Comparison of ENCODE assay signal across 16 cellular contexts in genomic region chr4:184337907-184338306, GRCh38.
DNase-seq lines count a peak whose midpoint lies in the region; ATAC-seq, FAIRE-seq and TF ChIP-seq lines count a peak whose summit lies in the region.
"Had no signal": no experiment of that assay in that cellular context is flagged by ENCODE, and none has a peak within 500 bp of the region (broad histone marks: within the 10 kb centered on the region; RNA-seq: fewer than 3 reads in every experiment).

No MANE protein-coding gene starts in this region.

- H3K9me3 ChIP-seq in H9 (ENCODE audit: control insufficient read depth, low read depth, low read length) (no peaks in the 10 kb centered on the region), K562 (replicated peaks; ENCODE audit: control insufficient read depth, insufficient read depth, low read depth, low read length) (no peaks in the 10 kb centered on the region)

- H3K9me3 Mint-ChIP-seq in H9, result peaks cover 3 to 11% of the 10 kb centered on the region in 2 experiments; a peak in 3 of 5 replicates
- peaks cover 17% of the 10 kb centered on the region for H3K9me3 Mint-ChIP-seq in activated CD4-positive, alpha-beta memory T cell treated with anti-CD3 and anti-CD28 coated beads for 36 hours

- ATAC-seq in K562 (no peak), HG02884 (IDR thresholded peaks at IDR 0.05; ENCODE audit: unreplicated experiment) (no peak)
- ATAC-seq: HepG2 had no signal

- CTCF ChIA-PET in K562 (lab: Yijun Ruan, JAX; ENCODE audit: low intra/inter-chr PET ratio), result no interaction called here
- CTCF ChIA-PET in activated CD4-positive, alpha-beta memory T cell treated with anti-CD3 and anti-CD28 coated beads for 36 hours (lab: Charles Lee), result interaction anchor here (0.6 kb wide), 1 partner anchor 258 kb away, joined by 3 read pairs; no protein-coding TSS in a partner anchor

- no peak overlapping the region for H2BK20ac ChIP-seq in H9 (ENCODE audit: low read depth, low read length, poor library complexity, severe bottlenecking)

- H3K23me2 ChIP-seq in H9 (ENCODE audit: insufficient read length, low read depth, low read length, poor library complexity, severe bottlenecking), result no peaks in the 10 kb centered on the region

- no peaks in the 10 kb centered on the region for H3K79me1 ChIP-seq in H9 (ENCODE audit: insufficient read depth, low read depth, low read length, poor library complexity, severe bottlenecking)

- H3K79me2 ChIP-seq in H9 (ENCODE audit: insufficient read depth, low read length) (no peaks in the 10 kb centered on the region), K562 (ENCODE audit: control insufficient read depth, insufficient read depth, low read length) (no peaks in the 10 kb centered on the region)

- H2BK12ac ChIP-seq in H9 (ENCODE audit: insufficient read length, low read depth, low read length), result no peak overlapping the region

- TF ChIP-seq RAD21 in K562 (CRISPR knock-in tag; conservative IDR thresholded peaks at IDR 0.05 in 1 of 2, IDR thresholded peaks at IDR 0.05 in 1 of 2), result no peak

- POLR2A ChIA-PET in K562 (lab: Yijun Ruan, JAX), result no interaction called here
- POLR2A ChIA-PET in activated CD4-positive, alpha-beta memory T cell treated with anti-CD3 and anti-CD28 coated beads for 36 hours (lab: Charles Lee), result no interaction called here

- no peak for FAIRE-seq in K562 (lab: Jason Lieb, UNC)
- no peak for FAIRE-seq in frontal cortex (lab: Jason Lieb, UNC)
- FAIRE-seq: HepG2, HTR-8/SVneo had no signal

- H3K4ac ChIP-seq in H9 (ENCODE audit: low read depth, low read length), result no peak overlapping the region

- no peak for TF ChIP-seq CTCF in H9 (conservative IDR thresholded peaks at IDR 0.05)
- no peak for TF ChIP-seq CTCF in K562 (IDR thresholded peaks at IDR 0.05 in 2 of 3, conservative IDR thresholded peaks at IDR 0.05 in 1 of 3; ENCODE audit: insufficient read depth in 2 of 3, low read depth in 1 of 3, low read length in 3 of 3)

- H3K36me3 Mint-ChIP-seq in H9 (ENCODE audit: insufficient read depth in 1 of 3, low read depth in 3 of 3), result peaks cover 0 to 5% (median 0%) of the 10 kb centered on the region in 3 experiments; a peak in 2 of 7 replicates
- H3K36me3 Mint-ChIP-seq in activated CD4-positive, alpha-beta memory T cell treated with anti-CD3 and anti-CD28 coated beads for 36 hours, result peaks cover 13% of the 10 kb centered on the region
- H3K36me3 Mint-ChIP-seq: CD4-positive, CD25-positive, alpha-beta regulatory T cell had no signal

- no peaks in the 10 kb centered on the region for H4K20me1 ChIP-seq in H9 (ENCODE audit: control insufficient read depth, insufficient read depth, insufficient read length)
- no peaks in the 10 kb centered on the region for H4K20me1 ChIP-seq in K562 (replicated peaks; ENCODE audit: control insufficient read depth, insufficient read depth, low read length)
- H4K20me1 ChIP-seq: BLaER1 treated with 17β-estradiol and CSF1 and Interleukin-3, amounts not matched to agents 10 nM and 100 nM had no signal

- H3K56ac ChIP-seq in H9 (ENCODE audit: insufficient read length, low read depth, low read length), result no peak overlapping the region

- H3K4me2 ChIP-seq in H9 (ENCODE audit: insufficient read depth, insufficient read length, low read length), result no peak overlapping the region
- no peak overlapping the region for H3K4me2 ChIP-seq in K562 (ENCODE audit: insufficient read depth, low read length)
- H3K4me2 ChIP-seq: BLaER1 treated with 17β-estradiol and CSF1 and Interleukin-3, amounts not matched to agents 10 nM and 100 nM had no signal

- H3K27me3 ChIP-seq in H9 (ENCODE audit: insufficient read depth, low read length), result no peaks in the 10 kb centered on the region
- no peaks in the 10 kb centered on the region for H3K27me3 ChIP-seq in K562 (ENCODE audit: control insufficient read depth in 2 of 2, insufficient read depth in 2 of 2, low read length in 2 of 2)
- H3K27me3 ChIP-seq: BLaER1 treated with 17β-estradiol and CSF1 and Interleukin-3, amounts not matched to agents 10 nM and 100 nM had no signal

- DNase-seq in H9 (no peak), SK-N-DZ (ENCODE audit: low spot score) (peak; percentile 12), K562 (ENCODE audit: extremely low read depth in 1 of 4, low spot score in 3 of 4) (no peak), frontal cortex (ENCODE audit: low spot score in 2 of 2) (no peak), DMS153 (lab: John Stamatoyannopoulos, UW) (no peak)
- DNase-seq in activated CD4-positive, alpha-beta memory T cell treated with anti-CD3 and anti-CD28 coated beads for 36 hours, result no peak
- DNase-seq: ACHN; CD4-positive, CD25-positive, alpha-beta regulatory T cell; GOT3; HFFc6; Karpas-422 had no signal

- no peak for TF ChIP-seq EP300 in K562 (IDR thresholded peaks at IDR 0.05; ENCODE audit: low read length)

- H3K4me3 Mint-ChIP-seq in H9, result no peak overlapping the region
- no peak overlapping the region for H3K4me3 Mint-ChIP-seq in activated CD4-positive, alpha-beta memory T cell treated with anti-CD3 and anti-CD28 coated beads for 36 hours
- H3K4me3 Mint-ChIP-seq: CD4-positive, CD25-positive, alpha-beta regulatory T cell; HFFc6 had no signal

- WGBS in H9 (ENCODE audit: extremely low coverage, insufficient read length, low lambda C conversion rate), result no CpG with 5 or more reads among the region's 1 CpG
- 9% methylated on average over 1 of the region's 1 CpG for WGBS in K562 (ENCODE audit: insufficient coverage, low coverage, missing lambda C conversion rate)

- H3K4me1 Mint-ChIP-seq in H9, result peaks cover 5 to 13% of the 10 kb centered on the region in 2 experiments; a peak in 3 of 4 replicates
- H3K4me1 Mint-ChIP-seq in activated CD4-positive, alpha-beta memory T cell treated with anti-CD3 and anti-CD28 coated beads for 36 hours (ENCODE audit: low read depth), result peaks cover 13% of the 10 kb centered on the region

- no peak overlapping the region for H4K5ac ChIP-seq in H9 (ENCODE audit: insufficient read length, low read depth, low read length)

- H4K91ac ChIP-seq in H9 (ENCODE audit: insufficient read length, low read depth, low read length), result no peak overlapping the region

- H3K9ac ChIP-seq in H9 (ENCODE audit: extremely low read depth, insufficient read length, low read length), result no peak overlapping the region
- no peak overlapping the region for H3K9ac ChIP-seq in K562 (ENCODE audit: insufficient read depth in 1 of 2, low read depth in 2 of 2, low read length in 2 of 2)
- H3K9ac ChIP-seq: BLaER1 treated with 17β-estradiol and CSF1 and Interleukin-3, amounts not matched to agents 10 nM and 100 nM had no signal

- no peak overlapping the region for H3K18ac ChIP-seq in H9 (ENCODE audit: insufficient read length, low read depth, low read length)

- H3K14ac ChIP-seq in H9 (ENCODE audit: insufficient read depth, low read length), result no peak overlapping the region

- no peak for TF ChIP-seq POLR2A in K562 (conservative IDR thresholded peaks at IDR 0.05)

- in situ Hi-C loops in K562 (cut with MboI), result no loop called here

- no peaks in the 10 kb centered on the region for H3K36me3 ChIP-seq in K562 (ENCODE audit: control insufficient read depth, insufficient read depth, low read length)
- H3K36me3 ChIP-seq: HAP-1 had no signal

- no peak overlapping the region for H3T11ph ChIP-seq in H9 (ENCODE audit: low read length)

- H4K8ac ChIP-seq in H9 (replicated peaks; ENCODE audit: insufficient read length, low read depth, low read length), result no peak overlapping the region

- no peak overlapping the region for H2BK5ac ChIP-seq in H9 (ENCODE audit: insufficient read length, low read length)

- no peak overlapping the region for H2BK120ac ChIP-seq in H9 (ENCODE audit: low read depth, low read length, poor library complexity, severe bottlenecking)

- H2AK5ac ChIP-seq in H9 (ENCODE audit: insufficient read length, low read length), result peak overlapping the region; percentile 83

- no peak overlapping the region for H3K27ac Mint-ChIP-seq in H9
- no peak overlapping the region for H3K27ac Mint-ChIP-seq in activated CD4-positive, alpha-beta memory T cell treated with anti-CD3 and anti-CD28 coated beads for 36 hours
- H3K27ac Mint-ChIP-seq: CD4-positive, CD25-positive, alpha-beta regulatory T cell; HFFc6 had no signal

- no peak overlapping the region for H3K4me3 ChIP-seq in K562
- H3K4me3 ChIP-seq: BLaER1 treated with 17β-estradiol and CSF1 and Interleukin-3, amounts not matched to agents 10 nM and 100 nM; HAP-1 had no signal

- no peaks in the 10 kb centered on the region for H3K27me3 Mint-ChIP-seq in H9 (ENCODE audit: low read depth)
- H3K27me3 Mint-ChIP-seq in activated CD4-positive, alpha-beta memory T cell treated with anti-CD3 and anti-CD28 coated beads for 36 hours, result no peaks in the 10 kb centered on the region

- H3K4me1 ChIP-seq in H9 (ENCODE audit: insufficient read depth, low read length) (no peaks in the 10 kb centered on the region), K562 (replicated peaks in 1 of 2; ENCODE audit: control insufficient read depth in 2 of 2, insufficient read depth in 2 of 2, low read length in 2 of 2) (peaks cover 0 to 3% of the 10 kb centered on the region in 2 experiments; a peak in 2 of 5 replicates)

- intact Hi-C loops in K562 (cut with micrococcal nuclease), result loop anchor here (5.0 kb wide), 1 partner anchor 44 kb away; no protein-coding TSS in a partner anchor
- intact Hi-C loops in activated CD4-positive, alpha-beta memory T cell treated with anti-CD3 and anti-CD28 coated beads for 36 hours (cut with micrococcal nuclease), result no loop called here

- no peak overlapping the region for H3K23ac ChIP-seq in H9 (ENCODE audit: insufficient read length, low read depth, low read length)

- H2BK15ac ChIP-seq in H9 (ENCODE audit: low read depth, low read length), result no peak overlapping the region

- H2AFZ ChIP-seq in H9 (ENCODE audit: low read length) (no peak overlapping the region), K562 (ENCODE audit: low read depth, low read length) (no peak overlapping the region)

- BruUV-seq in K562 (replicated peaks; lab: Mats Ljungman, UMichigan), result no TSS peak

- H3K27ac ChIP-seq in H9 (ENCODE audit: insufficient read length, low read depth, low read length) (no peak overlapping the region), K562 (ENCODE audit: extremely low read depth, low read depth, low read length) (no peak overlapping the region)
- H3K27ac ChIP-seq: BLaER1 treated with 17β-estradiol and CSF1 and Interleukin-3, amounts not matched to agents 10 nM and 100 nM had no signal

- no peaks in the 10 kb centered on the region for H3K9me1 ChIP-seq in K562 (ENCODE audit: control insufficient read depth, insufficient read depth, low read length)

TF ChIP-seq in K562, 482 proteins besides CTCF, POLR2A, EP300 and RAD21:
- TF ChIP-seq DIDO1 (tag; IDR thresholded peaks at IDR 0.05; ENCODE audit: low read depth) (no peak), CBX5 (IDR thresholded peaks at IDR 0.05; ENCODE audit: borderline replicate concordance, low read depth) (0 out of 2 replicates have a peak, but pooled peaks have one; percentile 18)
